In the genomic region with DNA sequence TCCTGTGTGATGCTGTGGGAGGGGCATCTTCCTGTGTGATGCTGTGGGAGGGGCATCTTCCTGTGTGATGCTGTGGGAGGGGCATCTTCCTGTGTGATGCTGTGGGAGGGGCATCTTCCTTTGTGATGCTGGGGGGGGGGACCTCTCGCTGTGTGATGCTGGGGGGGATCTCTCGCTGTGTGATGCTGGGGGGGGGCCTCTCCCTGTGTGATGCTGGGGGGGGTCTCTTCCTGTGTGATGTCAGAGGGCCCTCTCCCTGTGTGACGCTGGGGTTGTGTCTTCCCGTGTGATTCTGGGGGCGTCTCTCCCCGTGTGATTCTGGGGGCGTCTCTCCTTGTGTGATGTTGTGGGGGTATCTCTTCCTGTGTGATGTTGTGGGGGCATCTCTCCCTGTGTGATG, we compare ENCODE assay signal across 16 cellular contexts. TPM values are rescaled to one million over a fixed set of nuclear protein-coding genes. Genes with fewer than 3 reads are reported as not detected.
A peak's percentile ranks its signal among the peaks of the same experiment; 100 is the strongest.
DNase-seq lines count a peak whose midpoint lies in the region; ATAC-seq lines count a peak whose summit lies in the region.
"Had no signal": no experiment of that assay in that cellular context is flagged by ENCODE, and none has a peak within 500 bp of the region (broad histone marks: within the 10 kb centered on the region; RNA-seq: fewer than 3 reads in every experiment).

No MANE protein-coding gene starts in this region.

- peak overlapping the region; percentile 91 for H3K27ac ChIP-seq in CD8-positive, alpha-beta memory T cell (ENCODE audit: low read depth, low read length)
- H3K27ac ChIP-seq: 22Rv1, esophagus squamous epithelium, SJCRH30 had no signal

- CTCF ChIA-PET in CD8-positive, alpha-beta memory T cell (lab: Charles Lee) = no interaction called here

- H3K27ac Mint-ChIP-seq in CD8-positive, alpha-beta memory T cell = peak overlapping the region; percentile 67 to 100 (median 96)
- H3K27ac Mint-ChIP-seq: dendritic cell treated with granulocyte-macrophage colony-stimulating factor and Interleukin-4, amounts not matched to agents 40 ng/mL and 50 ng/mL, for 4 days had no signal

- H3K4me3 Mint-ChIP-seq in CD8-positive, alpha-beta memory T cell = peak overlapping the region in 4 of 7 donors; percentile 18 to 77 (median 52)
- H3K4me3 Mint-ChIP-seq: dendritic cell treated with granulocyte-macrophage colony-stimulating factor and Interleukin-4, amounts not matched to agents 40 ng/mL and 50 ng/mL, for 4 days had no signal

- peaks cover 0 to 22% (median 9%) of the 10 kb centered on the region in 5 donors for H3K9me3 Mint-ChIP-seq in CD8-positive, alpha-beta memory T cell

- H3K27me3 ChIP-seq in CD8-positive, alpha-beta memory T cell (ENCODE audit: insufficient read depth, low read length, poor library complexity, severe bottlenecking) = no peaks in the 10 kb centered on the region
- H3K27me3 ChIP-seq: SJCRH30 had no signal

- ATAC-seq in GM21737 (IDR thresholded peaks at IDR 0.05; ENCODE audit: unreplicated experiment) (no peak), GM18498 (IDR thresholded peaks at IDR 0.05; ENCODE audit: unreplicated experiment) (no peak)

- peak overlapping the region; percentile 43 for H3K4me3 ChIP-seq in CD8-positive, alpha-beta memory T cell (ENCODE audit: low read length)
- H3K4me3 ChIP-seq: BLaER1 treated with 17β-estradiol and CSF1 and Interleukin-3, amounts not matched to agents 10 nM and 100 nM; esophagus squamous epithelium; SJCRH30 had no signal

- DNase-seq in NCI-H1417 (lab: John Stamatoyannopoulos, UW) (peak in 2 of 3 experiments; percentile 6 to 23), NCI-H1417 treated with DMSO at 0.1 percent for 48 hours (lab: John Stamatoyannopoulos, UW) (no peak), T-helper 22 cell (ENCODE audit: low read depth) (peak; percentile 65), NCI-H128 (lab: John Stamatoyannopoulos, UW; ENCODE audit: unreplicated experiment) (no peak)
- peak in 4 of 5 donors; percentile 11 to 49 (median 32) for DNase-seq in CD8-positive, alpha-beta memory T cell
- peak; percentile 7 for DNase-seq in effector CD8-positive, alpha-beta T cell (lab: John Stamatoyannopoulos, UW)
- DNase-seq: esophagus squamous epithelium, HCEC 1CT, head of caudate nucleus, midbrain, SJCRH30 had no signal

- H3K36me3 Mint-ChIP-seq in CD8-positive, alpha-beta memory T cell = no peaks in the 10 kb centered on the region

- POLR2A ChIA-PET in CD8-positive, alpha-beta memory T cell (lab: Charles Lee) = no interaction called here

- H3K4me1 ChIP-seq in CD8-positive, alpha-beta memory T cell (ENCODE audit: insufficient read depth, low read length) = peaks cover 31% of the 10 kb centered on the region
- H3K4me1 ChIP-seq: SJCRH30 had no signal

- no peaks in the 10 kb centered on the region for H3K27me3 Mint-ChIP-seq in CD8-positive, alpha-beta memory T cell

- no peaks in the 10 kb centered on the region for H3K36me3 ChIP-seq in CD8-positive, alpha-beta memory T cell (ENCODE audit: insufficient read depth, low read length)
- H3K36me3 ChIP-seq: BLaER1 treated with 17β-estradiol and CSF1 and Interleukin-3, amounts not matched to agents 10 nM and 100 nM; esophagus squamous epithelium; SJCRH30 had no signal

- no peaks in the 10 kb centered on the region for H3K9me3 ChIP-seq in CD8-positive, alpha-beta memory T cell (ENCODE audit: low read length)
- H3K9me3 ChIP-seq: BLaER1 treated with 17β-estradiol and CSF1 and Interleukin-3, amounts not matched to agents 10 nM and 100 nM; esophagus squamous epithelium; SJCRH30 had no signal

- peaks cover 22 to 38% (median 35%) of the 10 kb centered on the region in 3 donors for H3K4me1 Mint-ChIP-seq in CD8-positive, alpha-beta memory T cell

RNA-seq across cellular contexts. Expression of a gene that starts 27.9 kb away (rescaled TPM):
- total RNA-seq in CD8-positive, alpha-beta memory T cell = 1 to 10 TPM; 3.2 to 3.3 TPM
- polyA plus RNA-seq in CD8-positive, alpha-beta memory T cell = not detected
- total RNA-seq: SJCRH30 had no signal

Comparison
In these comparisons a context has a peak if more than half of its experiments do, and no peak if none do; other contexts are left out.
1. DNase-seq: peak in NCI-H1417 (2 of 3), CD8-positive, alpha-beta memory T cell (4 of 5), T-helper 22 cell (single experiment) and effector CD8-positive, alpha-beta T cell (single experiment); none in NCI-H1417 treated with DMSO at 0.1 percent for 48 hours (single experiment) and NCI-H128 (single experiment).